ENCODE assay signal across 9 cellular contexts in genomic region chr15:40103124-40103858, GRCh38. TPM values are rescaled to one million over a fixed set of nuclear protein-coding genes. Genes with fewer than 3 reads are reported as not detected.
DNase-seq lines count a peak whose midpoint lies in the region; ATAC-seq and TF ChIP-seq lines count a peak whose summit lies in the region.
"Had no signal": no experiment of that assay in that cellular context is flagged by ENCODE, and none has a peak within 500 bp of the region (broad histone marks: within the 10 kb centered on the region; RNA-seq: fewer than 3 reads in every experiment).

No MANE protein-coding gene starts in this region.

- H3K9me3 ChIP-seq in RWPE2 (ENCODE audit: severe bottlenecking) (no peaks in the 10 kb centered on the region), muscle layer of colon (ENCODE audit: low read length) (no peaks in the 10 kb centered on the region)

- H3K27ac ChIP-seq in RWPE2 (ENCODE audit: poor library complexity, severe bottlenecking) (peak overlapping the region; percentile 70), muscle layer of colon (ENCODE audit: low read depth, low read length) (peak overlapping the region; percentile 87)

- peaks cover 90% of the 10 kb centered on the region for H3K4me1 Mint-ChIP-seq in activated CD4-positive, alpha-beta T cell treated with anti-CD3 and anti-CD28 coated beads for 36 hours
- peaks cover 83% of the 10 kb centered on the region for H3K4me1 Mint-ChIP-seq in stimulated activated effector memory CD8-positive, alpha-beta T cell treated with anti-CD3 and anti-CD28 coated beads, Interleukin-12 subunit alpha, Interleukin-12 subunit beta, amount 100 ng/mL, for 72 hours

- H3K36me3 Mint-ChIP-seq in activated CD4-positive, alpha-beta T cell treated with anti-CD3 and anti-CD28 coated beads for 36 hours (ENCODE audit: low read depth) = no peaks in the 10 kb centered on the region
- peaks cover 21% of the 10 kb centered on the region for H3K36me3 Mint-ChIP-seq in stimulated activated effector memory CD8-positive, alpha-beta T cell treated with anti-CD3 and anti-CD28 coated beads, Interleukin-12 subunit alpha, Interleukin-12 subunit beta, amount 100 ng/mL, for 72 hours

- DNase-seq in activated CD4-positive, alpha-beta T cell treated with anti-CD3 and anti-CD28 coated beads for 36 hours = no peak
- DNase-seq in activated CD4-positive, alpha-beta T cell treated with anti-CD3 and anti-CD28 coated beads, Interleukin-2, amount 50 U/mL, for 48 hours = no peak
- DNase-seq in RWPE2 (ENCODE audit: low spot score) = peak; percentile 97
- DNase-seq in fibroblast of mammary gland (ENCODE audit: low read depth) = peak; percentile 71
- no peak for DNase-seq in stimulated activated effector memory CD8-positive, alpha-beta T cell treated with anti-CD3 and anti-CD28 coated beads, Interleukin-12 subunit alpha, Interleukin-12 subunit beta, amount 100 ng/mL, for 72 hours (ENCODE audit: low spot score in 2 of 2)

- H3K4me3 Mint-ChIP-seq in activated CD4-positive, alpha-beta T cell treated with anti-CD3 and anti-CD28 coated beads for 36 hours = no peak overlapping the region
- H3K4me3 Mint-ChIP-seq in stimulated activated effector memory CD8-positive, alpha-beta T cell treated with anti-CD3 and anti-CD28 coated beads, Interleukin-12 subunit alpha, Interleukin-12 subunit beta, amount 100 ng/mL, for 72 hours = no peak overlapping the region
- H3K4me3 Mint-ChIP-seq: CD8-positive, alpha-beta memory T cell had no signal

- H3K9ac ChIP-seq in muscle layer of colon (ENCODE audit: low read length) = peak overlapping the region; percentile 44

- CTCF ChIA-PET in activated CD4-positive, alpha-beta T cell treated with anti-CD3 and anti-CD28 coated beads for 36 hours (lab: Charles Lee) = interaction anchor here (0.6 to 8.1 kb wide), 11 partner anchors 10 to 177 kb away, joined by 3 to 67 read pairs (median 5); partner anchors contain the start of gene SRP14

- peak overlapping the region; percentile 21 for H3K27ac Mint-ChIP-seq in activated CD4-positive, alpha-beta T cell treated with anti-CD3 and anti-CD28 coated beads for 36 hours
- no peak overlapping the region for H3K27ac Mint-ChIP-seq in stimulated activated effector memory CD8-positive, alpha-beta T cell treated with anti-CD3 and anti-CD28 coated beads, Interleukin-12 subunit alpha, Interleukin-12 subunit beta, amount 100 ng/mL, for 72 hours

- no peaks in the 10 kb centered on the region for H3K36me3 ChIP-seq in RWPE2 (ENCODE audit: low read depth)
- H3K36me3 ChIP-seq in muscle layer of colon (ENCODE audit: insufficient read depth, low read length) = peaks cover 13% of the 10 kb centered on the region

- POLR2A ChIA-PET in activated CD4-positive, alpha-beta T cell treated with anti-CD3 and anti-CD28 coated beads for 36 hours (lab: Charles Lee) = interaction anchor here (1.0 kb wide), 2 partner anchors 8 to 12 kb away, joined by 3 read pairs; no protein-coding TSS in a partner anchor

- intact Hi-C loops in activated CD4-positive, alpha-beta T cell treated with anti-CD3 and anti-CD28 coated beads for 36 hours (cut with DNase I, micrococcal nuclease) = no loop called here

- H3K27me3 ChIP-seq in RWPE2 (ENCODE audit: insufficient read depth, poor library complexity, severe bottlenecking) = no peaks in the 10 kb centered on the region
- H3K27me3 ChIP-seq in muscle layer of colon (ENCODE audit: control insufficient read depth in 1 of 2, insufficient read depth in 2 of 2, low read length in 2 of 2) = no peaks in the 10 kb centered on the region

- H3K9me3 Mint-ChIP-seq in activated CD4-positive, alpha-beta T cell treated with anti-CD3 and anti-CD28 coated beads for 36 hours (ENCODE audit: low read depth) = no peaks in the 10 kb centered on the region
- H3K9me3 Mint-ChIP-seq in stimulated activated effector memory CD8-positive, alpha-beta T cell treated with anti-CD3 and anti-CD28 coated beads, Interleukin-12 subunit alpha, Interleukin-12 subunit beta, amount 100 ng/mL, for 72 hours = no peaks in the 10 kb centered on the region
- H3K9me3 Mint-ChIP-seq: CD8-positive, alpha-beta memory T cell had no signal

- TF ChIP-seq CTCF in RWPE2 (IDR thresholded peaks at IDR 0.05; ENCODE audit: poor library complexity, severe bottlenecking) = no peak
- no peak for TF ChIP-seq CTCF in fibroblast of mammary gland (conservative IDR thresholded peaks at IDR 0.05; ENCODE audit: control insufficient read depth, insufficient read depth, low read depth, low read length)

- H3K4me3 ChIP-seq in RWPE2 (ENCODE audit: severe bottlenecking) (no peak overlapping the region), fibroblast of mammary gland (ENCODE audit: control insufficient read depth, low read depth, low read length) (no peak overlapping the region), muscle layer of colon (ENCODE audit: low read depth in 1 of 2, low read length in 2 of 2) (peak overlapping the region in 1 of 2 donors; percentile 38)

- no peaks in the 10 kb centered on the region for H3K27me3 Mint-ChIP-seq in activated CD4-positive, alpha-beta T cell treated with anti-CD3 and anti-CD28 coated beads for 36 hours

- peaks cover 57% of the 10 kb centered on the region for H3K4me1 ChIP-seq in RWPE2 (ENCODE audit: insufficient read depth, poor library complexity, severe bottlenecking)
- H3K4me1 ChIP-seq in muscle layer of colon (ENCODE audit: insufficient read depth, low read length) = peaks cover 97% of the 10 kb centered on the region

- no peak for ATAC-seq in activated CD4-positive, alpha-beta T cell treated with anti-CD3 and anti-CD28 coated beads for 36 hours
- ATAC-seq in RWPE2 (ENCODE audit: low read depth) = peak; percentile 69
- no peak for ATAC-seq in GM18519 (IDR thresholded peaks at IDR 0.05; ENCODE audit: low FRiP score, unreplicated experiment)
- no peak for ATAC-seq in HG02852 (IDR thresholded peaks at IDR 0.05; ENCODE audit: unreplicated experiment)
- no peak for ATAC-seq in stimulated activated effector memory CD8-positive, alpha-beta T cell treated with anti-CD3 and anti-CD28 coated beads, Interleukin-12 subunit alpha, Interleukin-12 subunit beta, amount 100 ng/mL, for 72 hours

RNA-seq across cellular contexts. Expression of gene BMF, which starts 5.4 kb away (rescaled TPM):
- 1 to 10 TPM; 7.6 to 8.4 TPM for total RNA-seq in activated CD4-positive, alpha-beta T cell treated with anti-CD3 and anti-CD28 coated beads for 36 hours

RNA-seq across cellular contexts. Expression of gene BUB1B, which starts 57.6 kb away (rescaled TPM):
- total RNA-seq in activated CD4-positive, alpha-beta T cell treated with anti-CD3 and anti-CD28 coated beads for 36 hours = 10 to 100 TPM; 95.3 to 99.5 TPM

Comparison
In these comparisons a context has a peak if more than half of its experiments do, and no peak if none do; other contexts are left out.
1. DNase-seq: peak in RWPE2 (single experiment) and fibroblast of mammary gland (single experiment); none in activated CD4-positive, alpha-beta T cell treated with anti-CD3 and anti-CD28 coated beads for 36 hours (single experiment), activated CD4-positive, alpha-beta T cell treated with anti-CD3 and anti-CD28 coated beads, Interleukin-2, amount 50 U/mL, for 48 hours (0 of 2) and stimulated activated effector memory CD8-positive, alpha-beta T cell treated with anti-CD3 and anti-CD28 coated beads, Interleukin-12 subunit alpha, Interleukin-12 subunit beta, amount 100 ng/mL, for 72 hours (0 of 2).